ENCODE assay signal across 12 cellular contexts in the genomic region with DNA sequence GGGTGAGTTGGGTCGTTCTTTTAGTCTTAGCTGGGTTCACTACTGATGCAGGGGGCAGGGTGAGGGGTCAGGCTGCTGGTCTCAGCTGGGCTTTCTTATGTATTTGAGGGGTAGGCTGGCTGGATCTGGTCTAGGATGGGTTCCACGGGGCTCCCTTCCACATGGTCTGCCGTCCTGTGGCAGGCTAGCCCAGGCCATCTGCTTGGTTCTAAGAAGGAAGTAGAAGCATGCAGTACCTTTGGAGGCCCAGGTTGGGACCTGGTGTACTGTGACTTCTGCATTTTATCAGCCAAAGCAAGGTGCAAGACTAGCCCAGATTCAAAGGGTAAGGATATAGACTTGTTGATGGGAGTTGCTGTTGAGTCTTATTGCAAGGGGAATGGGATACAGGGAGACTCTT. TPM values are rescaled to one million over a fixed set of nuclear protein-coding genes. Genes with fewer than 3 reads are reported as not detected.
DNase-seq lines count a peak whose midpoint lies in the region; ATAC-seq and TF ChIP-seq lines count a peak whose summit lies in the region.
"Had no signal": no experiment of that assay in that cellular context is flagged by ENCODE, and none has a peak within 500 bp of the region (broad histone marks: within the 10 kb centered on the region; RNA-seq: fewer than 3 reads in every experiment).

No MANE protein-coding gene starts in this region.

- no peak overlapping the region for H3K4me3 ChIP-seq in GM12865 (ENCODE audit: low read depth, low read length)
- no peak overlapping the region for H3K4me3 ChIP-seq in NB4 (ENCODE audit: low read depth, low read length)
- H3K4me3 ChIP-seq in right atrium auricular region: no peak overlapping the region

- no peaks in the 10 kb centered on the region for H3K27me3 ChIP-seq in right atrium auricular region

- H3K4me3 Mint-ChIP-seq in memory B cell: peak overlapping the region; percentile 79

- no peaks in the 10 kb centered on the region for H3K27me3 Mint-ChIP-seq in memory B cell

- peak overlapping the region; percentile 94 for H3K27ac Mint-ChIP-seq in memory B cell
- H3K27ac Mint-ChIP-seq: activated T-helper 2 cell treated with anti-CD3 and anti-CD28 coated beads, Interferon-gamma antibody, Interleukin-2, Interleukin-4, amounts not matched to agents 10 μg/mL and 5 μg/mL and 100 μg/mL, durations not matched to agents 14 hours and 24 hours and 36 hours had no signal

- peaks cover 8% of the 10 kb centered on the region for H3K36me3 Mint-ChIP-seq in memory B cell

- DNase-seq in GM12865 (ENCODE audit: low read depth) (peak; percentile 25), NB4 (ENCODE audit: low read depth) (peak; percentile 54), memory B cell (ENCODE audit: low spot score in 2 of 2) (peak in 1 of 2 donors; percentile 20), NCI-H524 treated with DMSO at 0.1 percent for 48 hours (lab: John Stamatoyannopoulos, UW) (no peak), right atrium auricular region (ENCODE audit: low spot score) (no peak)
- no peak for DNase-seq in effector CD4-positive, alpha-beta T cell
- DNase-seq: dermis blood vessel endothelial cell; DMS79 treated with DMSO at 0.1 percent for 48 hours; stimulated activated CD4-positive, alpha-beta T cell treated with anti-CD3 and anti-CD28 coated beads, Interleukin-12 subunit alpha, Interleukin-12 subunit beta, amount 100 ng/mL, for 4 hours had no signal

- H3K9me3 Mint-ChIP-seq in memory B cell: no peaks in the 10 kb centered on the region
- H3K9me3 Mint-ChIP-seq: activated T-helper 2 cell treated with anti-CD3 and anti-CD28 coated beads, Interferon-gamma antibody, Interleukin-2, Interleukin-4, amounts not matched to agents 10 μg/mL and 5 μg/mL and 100 μg/mL, durations not matched to agents 14 hours and 24 hours and 36 hours had no signal

- no peaks in the 10 kb centered on the region for H3K36me3 ChIP-seq in right atrium auricular region

- H3K27ac ChIP-seq in right atrium auricular region: peak overlapping the region in 1 of 2 donors; percentile 70

- TF ChIP-seq CTCF in GM12865 (IDR thresholded peaks at IDR 0.05; ENCODE audit: insufficient read depth, low read depth, low read length, missing control alignments) (no peak), NB4 (IDR thresholded peaks at IDR 0.05; ENCODE audit: low read depth, low read length) (no peak), right atrium auricular region (IDR thresholded peaks at IDR 0.05) (no peak)

- peaks cover 0 to 61% of the 10 kb centered on the region in 2 donors for H3K4me1 ChIP-seq in right atrium auricular region

- H3K4me1 Mint-ChIP-seq in memory B cell: peaks cover 65% of the 10 kb centered on the region

- no peak for TF ChIP-seq POLR2A in NB4 (IDR thresholded peaks at IDR 0.05; ENCODE audit: extremely low read depth, insufficient read length)

- ATAC-seq in GM19452 (IDR thresholded peaks at IDR 0.05; ENCODE audit: unreplicated experiment) (peak; percentile 36), memory B cell (ENCODE audit: low read depth) (peak; percentile 83), GM18861 (IDR thresholded peaks at IDR 0.05; ENCODE audit: unreplicated experiment) (no peak)

- no peaks in the 10 kb centered on the region for H3K9me3 ChIP-seq in right atrium auricular region

RNA-seq across cellular contexts. Expression of a gene that starts 35.5 kb away (rescaled TPM):
- total RNA-seq in right atrium auricular region: 10 to 100 TPM; 56.9 to 91.0 TPM

Comparison
In these comparisons a context has a peak if more than half of its experiments do, and no peak if none do; other contexts are left out.
1. DNase-seq: peak in GM12865 (single experiment) and NB4 (single experiment); none in effector CD4-positive, alpha-beta T cell (single experiment), NCI-H524 treated with DMSO at 0.1 percent for 48 hours (single experiment) and right atrium auricular region (single experiment).